In the genomic region with DNA sequence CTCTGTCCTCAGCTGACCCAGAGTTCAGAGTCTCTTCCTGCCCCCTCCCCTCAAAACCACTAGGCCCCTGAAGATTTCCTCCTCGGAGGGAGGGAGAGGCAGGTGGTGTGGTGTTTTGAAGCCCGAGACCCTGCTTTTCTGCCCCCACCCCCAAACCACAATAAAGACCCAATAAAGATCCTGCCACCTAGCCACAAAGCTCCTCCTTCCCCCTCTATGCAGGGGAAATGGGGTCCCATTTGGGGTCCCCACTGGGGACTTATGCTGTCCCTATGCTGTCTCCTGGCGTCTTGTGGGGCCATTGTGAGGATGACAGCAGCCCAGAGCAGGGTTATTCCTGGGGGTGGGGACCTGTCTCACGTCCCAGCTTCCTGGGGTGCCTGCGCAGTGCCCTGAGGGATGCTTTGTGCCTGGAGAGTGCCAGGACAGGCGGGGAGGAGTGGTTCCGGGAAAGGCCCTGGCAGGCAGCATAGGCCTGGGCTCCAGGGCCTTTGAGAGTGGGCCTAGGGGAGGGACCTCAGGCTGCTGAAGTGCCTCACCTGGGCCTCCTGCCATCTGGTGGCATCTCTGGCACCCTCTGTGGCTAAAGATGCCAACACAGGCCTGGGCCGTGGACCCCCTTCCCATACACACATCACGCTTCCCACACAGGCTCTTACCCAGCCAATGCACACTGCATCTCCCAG, we compare ENCODE assay signal across 8 cellular contexts. TPM values are rescaled to one million over a fixed set of nuclear protein-coding genes. Genes with fewer than 3 reads are reported as not detected.
DNase-seq lines count a peak whose midpoint lies in the region; ATAC-seq and TF ChIP-seq lines count a peak whose summit lies in the region.

No MANE protein-coding gene starts in this region.

- H3K4me1 Mint-ChIP-seq in activated naive CD8-positive, alpha-beta T cell treated with anti-CD3 and anti-CD28 coated beads, Interleukin-2, amount 10 ng/mL, durations not matched to agents 7 days and 5 days, result peaks cover 64% of the 10 kb centered on the region

- TF ChIP-seq CTCF in LNCaP clone FGC (IDR thresholded peaks at IDR 0.05; ENCODE audit: control insufficient read depth, extremely low read depth, insufficient read depth), result no peak

- H3K9me3 Mint-ChIP-seq in activated naive CD8-positive, alpha-beta T cell treated with anti-CD3 and anti-CD28 coated beads, Interleukin-2, amount 10 ng/mL, durations not matched to agents 7 days and 5 days, result no peaks in the 10 kb centered on the region

- POLR2A ChIA-PET in activated naive CD8-positive, alpha-beta T cell treated with anti-CD3 and anti-CD28 coated beads, Interleukin-2, amount 10 ng/mL, durations not matched to agents 7 days and 5 days (lab: Charles Lee), result interaction anchor here (0.5 to 3.1 kb wide), 7 partner anchors 16 to 609 kb away, joined by 3 to 25 read pairs (median 6); partner anchors contain the start of gene FKBP5
- POLR2A ChIA-PET in HEK293T (lab: Yijun Ruan, JAX), result no interaction called here

- H3K9me3 ChIP-seq in BLaER1 (no peaks in the 10 kb centered on the region), iPS-18a (ENCODE audit: control insufficient read depth, low read depth, low read length) (no peaks in the 10 kb centered on the region)

- peak overlapping the region; percentile 98 for H3K4me2 ChIP-seq in BLaER1

- H3K36me3 Mint-ChIP-seq in activated naive CD8-positive, alpha-beta T cell treated with anti-CD3 and anti-CD28 coated beads, Interleukin-2, amount 10 ng/mL, durations not matched to agents 7 days and 5 days, result no peaks in the 10 kb centered on the region

- H3K27ac ChIP-seq in BLaER1, result peak overlapping the region; percentile 98
- no peak overlapping the region for H3K27ac ChIP-seq in iPS-18a (ENCODE audit: low read length)

- H3K9ac ChIP-seq in BLaER1, result peak overlapping the region; percentile 88
- peak overlapping the region; percentile 78 for H3K9ac ChIP-seq in iPS-18a (ENCODE audit: low read length)

- no peaks in the 10 kb centered on the region for H3K27me3 Mint-ChIP-seq in activated naive CD8-positive, alpha-beta T cell treated with anti-CD3 and anti-CD28 coated beads, Interleukin-2, amount 10 ng/mL, durations not matched to agents 7 days and 5 days

- peak overlapping the region; percentile 99 for H3K27ac Mint-ChIP-seq in activated naive CD8-positive, alpha-beta T cell treated with anti-CD3 and anti-CD28 coated beads, Interleukin-2, amount 10 ng/mL, durations not matched to agents 7 days and 5 days

- DNase-seq in LNCaP clone FGC (ENCODE audit: low read depth) (no peak), HEK293T (ENCODE audit: extremely low spot score) (no peak), NCI-H187 treated with DMSO at 0.1 percent for 48 hours (lab: John Stamatoyannopoulos, UW) (no peak)
- DNase-seq in activated naive CD8-positive, alpha-beta T cell treated with anti-CD3 and anti-CD28 coated beads, Interleukin-2, amount 10 ng/mL, durations not matched to agents 7 days and 5 days, result peak; percentile 61
- DNase-seq in stimulated activated naive CD4-positive, alpha-beta T cell treated with Interleukin-2 at 50 U/mL for 16 hours (lab: John Stamatoyannopoulos, UW), result peak; percentile 18

- H3K27me3 ChIP-seq in BLaER1 (no peaks in the 10 kb centered on the region), iPS-18a (ENCODE audit: control insufficient read depth, insufficient read depth, low read length) (peaks cover 25% of the 10 kb centered on the region)

- ATAC-seq in activated naive CD8-positive, alpha-beta T cell treated with anti-CD3 and anti-CD28 coated beads, Interleukin-2, amount 10 ng/mL, durations not matched to agents 7 days and 5 days (ENCODE audit: low read depth), result no peak
- no peak for ATAC-seq in HG02798 (IDR thresholded peaks at IDR 0.05; ENCODE audit: poor library complexity, unreplicated experiment)

- H3K36me3 ChIP-seq in BLaER1 (no peaks in the 10 kb centered on the region), iPS-18a (ENCODE audit: control insufficient read depth, low read depth, low read length) (no peaks in the 10 kb centered on the region)

- CTCF ChIA-PET in HEK293T (lab: Yijun Ruan, JAX), result interaction anchor here (2.3 kb wide), 1 partner anchor 8 kb away, joined by 11 read pairs; the partner anchor contains the start of gene ARMC12

- H3K4me3 ChIP-seq in BLaER1 (peak overlapping the region; percentile 58), LNCaP clone FGC (ENCODE audit: low read depth, low read length) (peak overlapping the region; percentile 46), iPS-18a (ENCODE audit: low read length) (peak overlapping the region; percentile 75)

- H4K20me1 ChIP-seq in BLaER1, result no peaks in the 10 kb centered on the region

- peaks cover 87% of the 10 kb centered on the region for H3K4me1 ChIP-seq in BLaER1
- H3K4me1 ChIP-seq in iPS-18a (ENCODE audit: control insufficient read depth, low read depth, low read length), result peaks cover 43% of the 10 kb centered on the region

- peak overlapping the region; percentile 89 for H3K4me3 Mint-ChIP-seq in activated naive CD8-positive, alpha-beta T cell treated with anti-CD3 and anti-CD28 coated beads, Interleukin-2, amount 10 ng/mL, durations not matched to agents 7 days and 5 days

TF ChIP-seq in HEK293T, 16 proteins besides CTCF, POLR2A, EP300 and RAD21:
- TF ChIP-seq ZNF384 (IDR thresholded peaks at IDR 0.05), result no peak
- no peak for TF ChIP-seq ELF4 (IDR thresholded peaks at IDR 0.05)
- TF ChIP-seq L3MBTL2 (conservative IDR thresholded peaks at IDR 0.05), result no peak

RNA-seq across cellular contexts. Expression of gene ARMC12, which starts 8.0 kb away (rescaled TPM):
- under 1 TPM; 0.85 to 0.97 TPM for total RNA-seq in activated naive CD8-positive, alpha-beta T cell treated with anti-CD3 and anti-CD28 coated beads, Interleukin-2, amount 10 ng/mL, durations not matched to agents 7 days and 5 days

RNA-seq across cellular contexts. Expression of gene FKBP5, which starts 40.1 kb away (rescaled TPM):
- 10 to 100 TPM; 78.6 to 79.8 TPM for total RNA-seq in activated naive CD8-positive, alpha-beta T cell treated with anti-CD3 and anti-CD28 coated beads, Interleukin-2, amount 10 ng/mL, durations not matched to agents 7 days and 5 days

RNA-seq across cellular contexts. Expression of gene CLPSL2, which starts 47.6 kb away (rescaled TPM):
- total RNA-seq in activated naive CD8-positive, alpha-beta T cell treated with anti-CD3 and anti-CD28 coated beads, Interleukin-2, amount 10 ng/mL, durations not matched to agents 7 days and 5 days, result not detected

RNA-seq across cellular contexts. Expression of gene CLPSL1, which starts 52.0 kb away (rescaled TPM):
- total RNA-seq in activated naive CD8-positive, alpha-beta T cell treated with anti-CD3 and anti-CD28 coated beads, Interleukin-2, amount 10 ng/mL, durations not matched to agents 7 days and 5 days, result not detected

Comparison
In these comparisons a context has a peak if more than half of its experiments do, and no peak if none do; other contexts are left out.
1. DNase-seq: peak in activated naive CD8-positive, alpha-beta T cell treated with anti-CD3 and anti-CD28 coated beads, Interleukin-2, amount 10 ng/mL, durations not matched to agents 7 days and 5 days (single experiment) and stimulated activated naive CD4-positive, alpha-beta T cell treated with Interleukin-2 at 50 U/mL for 16 hours (single experiment); none in LNCaP clone FGC (single experiment), HEK293T (single experiment) and NCI-H187 treated with DMSO at 0.1 percent for 48 hours (single experiment).
2. Peak in every context shown above with its lines, with median percentiles within 50 percentile points of each other: H3K4me3 ChIP-seq.